In the genomic region with DNA sequence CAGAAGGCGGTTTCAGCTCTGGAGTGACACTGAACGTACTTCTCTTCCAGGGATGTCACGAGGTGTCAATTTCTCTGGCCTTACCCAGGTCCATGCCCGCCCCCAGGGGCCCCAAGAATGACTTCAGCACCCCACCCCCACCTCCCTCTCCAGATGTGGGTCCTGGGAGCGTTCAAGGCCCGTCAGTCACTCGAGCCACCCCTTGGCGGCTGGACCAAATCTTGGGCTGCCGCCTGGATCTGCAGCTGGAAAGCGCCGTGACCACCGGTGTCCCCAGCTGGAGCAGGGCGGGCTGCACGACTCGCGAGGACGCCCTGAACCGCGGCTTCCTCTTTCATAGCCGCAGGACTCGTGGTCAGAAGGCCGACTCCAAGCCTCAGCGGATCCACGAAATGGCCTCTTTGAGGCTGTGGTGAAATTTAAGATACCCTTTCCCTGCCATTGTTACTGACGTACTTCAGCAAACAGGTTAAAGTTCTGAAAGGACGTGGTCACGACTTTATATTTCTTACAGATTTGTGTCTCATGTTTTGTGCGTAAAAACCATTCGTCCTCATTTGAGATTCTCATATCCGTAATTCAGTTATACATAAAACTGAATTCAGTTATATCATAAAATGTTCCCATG, we compare ENCODE assay signal across 8 cellular contexts. TPM values are rescaled to one million over a fixed set of nuclear protein-coding genes. Genes with fewer than 3 reads are reported as not detected.
A peak's percentile ranks its signal among the peaks of the same experiment; 100 is the strongest.
DNase-seq lines count a peak whose midpoint lies in the region; ATAC-seq and TF ChIP-seq lines count a peak whose summit lies in the region.

No MANE protein-coding gene starts in this region.

- no peaks in the 10 kb centered on the region for H3K79me2 ChIP-seq in neural cell (replicated peaks; ENCODE audit: insufficient read depth, low read length)

- ATAC-seq in GM21576 (IDR thresholded peaks at IDR 0.05; ENCODE audit: unreplicated experiment): peak; percentile 43

- POLR2A ChIA-PET in RWPE1 (lab: Yijun Ruan, JAX; ENCODE audit: low non-redundant PET): interaction anchor here (1.0 to 1.8 kb wide), 3 partner anchors 26 to 30 kb away, joined by 4 to 5 read pairs (median 4); a partner anchor contains a TSS

- CTCF ChIA-PET in RWPE1 (lab: Yijun Ruan, JAX): interaction anchor here (0.5 to 1.9 kb wide), 20 partner anchors 9 to 1682 kb away, joined by 3 to 13 read pairs (median 6); partner anchors contain the start of gene TRIM38

- peak; percentile 96 for DNase-seq in DMS53 (lab: John Stamatoyannopoulos, UW)
- DNase-seq in HuH-7 (ENCODE audit: low spot score): peak; percentile 30
- peak; percentile 25 for DNase-seq in RWPE1 (ENCODE audit: low spot score)
- peak; percentile 40 for DNase-seq in activated naive CD4-positive, alpha-beta T cell treated with Interleukin-2 at 50 U/mL for 16 hours
- DNase-seq in foreskin melanocyte: peak; percentile 54
- DNase-seq in suprapubic skin (ENCODE audit: low spot score in 2 of 2): peak; percentile 84 to 91

- peak overlapping the region; percentile 64 for H3K4me3 ChIP-seq in neural cell (ENCODE audit: low read length)
- H3K4me3 ChIP-seq in suprapubic skin: peak overlapping the region; percentile 70

- no peak for TF ChIP-seq EP300 in neural cell (conservative IDR thresholded peaks at IDR 0.05; ENCODE audit: poor library complexity, severe bottlenecking)
- TF ChIP-seq EP300 in suprapubic skin (IDR thresholded peaks at IDR 0.05): no peak

- no peak for TF ChIP-seq POLR2A in suprapubic skin (IDR thresholded peaks at IDR 0.05)

- no peak overlapping the region for H2AFZ ChIP-seq in neural cell (ENCODE audit: low read depth, low read length)

- H3F3A ChIP-seq in neural cell (ENCODE audit: insufficient read depth, low read length, poor library complexity, severe bottlenecking): no peaks in the 10 kb centered on the region

- TF ChIP-seq CTCF in RWPE1 (conservative IDR thresholded peaks at IDR 0.05; ENCODE audit: low read depth) (no peak), neural cell (IDR thresholded peaks at IDR 0.05; ENCODE audit: poor library complexity, severe bottlenecking) (no peak), suprapubic skin (IDR thresholded peaks at IDR 0.05) (no peak)

- H3K4me1 ChIP-seq in suprapubic skin: peaks cover 11% of the 10 kb centered on the region

- H3K9ac ChIP-seq in neural cell (ENCODE audit: low read length): peak overlapping the region; percentile 22

- H3K9me2 ChIP-seq in neural cell (ENCODE audit: insufficient read depth, low read length): no peaks in the 10 kb centered on the region

- H3K27ac ChIP-seq in RWPE1 (peak overlapping the region; percentile 87), neural cell (ENCODE audit: low read length) (no peak overlapping the region), suprapubic skin (peak overlapping the region; percentile 92)

- H3K4me2 ChIP-seq in neural cell (ENCODE audit: low read length): peak overlapping the region; percentile 31

- H3K36me3 ChIP-seq in neural cell (ENCODE audit: insufficient read depth, low read length) (no peaks in the 10 kb centered on the region), suprapubic skin (no peaks in the 10 kb centered on the region)

- WGBS in suprapubic skin: 1% methylated on average over 26 of the region's 30 CpGs

- no peak for TF ChIP-seq RAD21 in neural cell (conservative IDR thresholded peaks at IDR 0.05)

- H3K27me3 ChIP-seq in neural cell (ENCODE audit: insufficient read depth, low read depth, low read length) (peaks cover 6% of the 10 kb centered on the region), suprapubic skin (no peaks in the 10 kb centered on the region)

- H3K9me3 ChIP-seq in neural cell (ENCODE audit: low read length) (no peaks in the 10 kb centered on the region), suprapubic skin (no peaks in the 10 kb centered on the region)

- H4K20me1 ChIP-seq in neural cell (ENCODE audit: insufficient read depth): no peaks in the 10 kb centered on the region

TF ChIP-seq in neural cell, 6 proteins besides CTCF, POLR2A, EP300 and RAD21:
- TF ChIP-seq TAF1 (IDR thresholded peaks at IDR 0.05; ENCODE audit: low read depth) (no peak), SMC3 (conservative IDR thresholded peaks at IDR 0.05; ENCODE audit: poor library complexity) (no peak), MXI1 (conservative IDR thresholded peaks at IDR 0.05; ENCODE audit: poor library complexity, severe bottlenecking) (no peak), EZH2 (IDR thresholded peaks at IDR 0.05; ENCODE audit: borderline replicate concordance, insufficient read depth, low read length, poor library complexity, severe bottlenecking) (no peak), POLR2AphosphoS5 (IDR thresholded peaks at IDR 0.05) (no peak)
- TF ChIP-seq, protein P1, sequence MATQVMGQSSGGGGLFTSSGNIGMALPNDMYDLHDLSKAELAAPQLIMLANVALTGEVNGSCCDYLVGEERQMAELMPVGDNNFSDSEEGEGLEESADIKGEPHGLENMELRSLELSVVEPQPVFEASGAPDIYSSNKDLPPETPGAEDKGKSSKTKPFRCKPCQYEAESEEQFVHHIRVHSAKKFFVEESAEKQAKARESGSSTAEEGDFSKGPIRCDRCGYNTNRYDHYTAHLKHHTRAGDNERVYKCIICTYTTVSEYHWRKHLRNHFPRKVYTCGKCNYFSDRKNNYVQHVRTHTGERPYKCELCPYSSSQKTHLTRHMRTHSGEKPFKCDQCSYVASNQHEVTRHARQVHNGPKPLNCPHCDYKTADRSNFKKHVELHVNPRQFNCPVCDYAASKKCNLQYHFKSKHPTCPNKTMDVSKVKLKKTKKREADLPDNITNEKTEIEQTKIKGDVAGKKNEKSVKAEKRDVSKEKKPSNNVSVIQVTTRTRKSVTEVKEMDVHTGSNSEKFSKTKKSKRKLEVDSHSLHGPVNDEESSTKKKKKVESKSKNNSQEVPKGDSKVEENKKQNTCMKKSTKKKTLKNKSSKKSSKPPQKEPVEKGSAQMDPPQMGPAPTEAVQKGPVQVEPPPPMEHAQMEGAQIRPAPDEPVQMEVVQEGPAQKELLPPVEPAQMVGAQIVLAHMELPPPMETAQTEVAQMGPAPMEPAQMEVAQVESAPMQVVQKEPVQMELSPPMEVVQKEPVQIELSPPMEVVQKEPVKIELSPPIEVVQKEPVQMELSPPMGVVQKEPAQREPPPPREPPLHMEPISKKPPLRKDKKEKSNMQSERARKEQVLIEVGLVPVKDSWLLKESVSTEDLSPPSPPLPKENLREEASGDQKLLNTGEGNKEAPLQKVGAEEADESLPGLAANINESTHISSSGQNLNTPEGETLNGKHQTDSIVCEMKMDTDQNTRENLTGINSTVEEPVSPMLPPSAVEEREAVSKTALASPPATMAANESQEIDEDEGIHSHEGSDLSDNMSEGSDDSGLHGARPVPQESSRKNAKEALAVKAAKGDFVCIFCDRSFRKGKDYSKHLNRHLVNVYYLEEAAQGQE (IDR thresholded peaks at IDR 0.05; ENCODE audit: borderline replicate concordance): no peak
TF ChIP-seq in neural cell: peak in this region for 0.

RNA-seq across cellular contexts. Expression of gene TRIM38, which starts 29.3 kb away (rescaled TPM):
- polyA plus RNA-seq in neural cell: not detected in 2 replicates
- not detected in 2 replicates for polyA minus RNA-seq in neural cell
- 10 to 100 TPM in 1 of 4 donors, 1 to 10 TPM in 3; 3.9 to 14.9 (median 6.4) TPM for total RNA-seq in suprapubic skin

Comparison
In these comparisons a context has a peak if more than half of its experiments do, and no peak if none do; other contexts are left out.
1. DNase-seq: peak in every context shown above with its lines; median percentile 96 in DMS53; 88 in suprapubic skin; 54 in foreskin melanocyte; 40 in activated naive CD4-positive, alpha-beta T cell treated with Interleukin-2 at 50 U/mL for 16 hours; 30 in HuH-7; 25 in RWPE1.